8 cellular contexts compared by ENCODE assay signal in genomic region chr5:151772868-151773561, GRCh38. TPM values are rescaled to one million over a fixed set of nuclear protein-coding genes. Genes with fewer than 3 reads are reported as not detected.
DNase-seq lines count a peak whose midpoint lies in the region; ATAC-seq, FAIRE-seq and TF ChIP-seq lines count a peak whose summit lies in the region.

No MANE protein-coding gene starts in this region.

- peaks cover 46% of the 10 kb centered on the region for H3K4me1 Mint-ChIP-seq in activated CD8-positive, alpha-beta T cell treated with anti-CD3 and anti-CD28 coated beads for 36 hours (ENCODE audit: low read depth)

- CTCF ChIA-PET in activated CD8-positive, alpha-beta T cell treated with anti-CD3 and anti-CD28 coated beads for 36 hours (lab: Charles Lee), result interaction anchor here (1.0 to 3.0 kb wide), 4 partner anchors 32 to 249 kb away, joined by 3 to 27 read pairs (median 8); no protein-coding TSS in a partner anchor

- no peaks in the 10 kb centered on the region for H3K4me1 ChIP-seq in iPS DF 6.9 (ENCODE audit: control insufficient read depth, insufficient read depth, low read length)

- H3K27ac ChIP-seq in iPS DF 6.9 (ENCODE audit: low read length), result no peak overlapping the region
- H3K27ac ChIP-seq in skin epidermis, result peak overlapping the region; percentile 53 to 99 (median 89)

- TF ChIP-seq POLR2A in H54 (IDR thresholded peaks at IDR 0.05; ENCODE audit: low read depth, low read length), result 0 out of 2 replicates have a peak, but pooled peaks have one; percentile 1

- no peaks in the 10 kb centered on the region for H3K27me3 ChIP-seq in iPS DF 6.9 (ENCODE audit: control insufficient read depth, insufficient read depth, low read length)

- peak overlapping the region; percentile 84 for H3K27ac Mint-ChIP-seq in activated CD8-positive, alpha-beta T cell treated with anti-CD3 and anti-CD28 coated beads for 36 hours

- peak overlapping the region; percentile 95 for H3K4me3 ChIP-seq in AG10803 (ENCODE audit: low read length)
- peak overlapping the region; percentile 60; the same call in 1 of the 2 replicates for H3K4me3 ChIP-seq in iPS DF 6.9 (ENCODE audit: low read length)
- peak overlapping the region; percentile 67 to 94 (median 82) for H3K4me3 ChIP-seq in skin epidermis

- H3K36me3 ChIP-seq in iPS DF 6.9 (ENCODE audit: control insufficient read depth, insufficient read depth, low read length), result peaks cover 1% of the 10 kb centered on the region; the same call in 1 of the 2 replicates

- POLR2A ChIA-PET in activated CD8-positive, alpha-beta T cell treated with anti-CD3 and anti-CD28 coated beads for 36 hours (lab: Charles Lee), result interaction anchor here (0.7 to 7.0 kb wide), 15 partner anchors 9 to 688 kb away, joined by 3 to 82 read pairs (median 4); partner anchors contain the start of gene ATOX1

- peak overlapping the region; percentile 87 for H3K4me3 Mint-ChIP-seq in activated CD8-positive, alpha-beta T cell treated with anti-CD3 and anti-CD28 coated beads for 36 hours

- WGBS in iPS DF 6.9 (ENCODE audit: insufficient coverage, insufficient read length), result no CpG with 5 or more reads among the region's 18 CpGs

- no peaks in the 10 kb centered on the region for H3K27me3 Mint-ChIP-seq in activated CD8-positive, alpha-beta T cell treated with anti-CD3 and anti-CD28 coated beads for 36 hours

- no peak for TF ChIP-seq CTCF in AG10803 (conservative IDR thresholded peaks at IDR 0.05; ENCODE audit: low read length)
- TF ChIP-seq CTCF in activated CD8-positive, alpha-beta T cell treated with anti-CD3 and anti-CD28 coated beads for 36 hours (IDR thresholded peaks at IDR 0.05), result no peak

- H3K9me3 ChIP-seq in iPS DF 6.9 (ENCODE audit: control insufficient read depth, insufficient read depth, low read length), result no peaks in the 10 kb centered on the region

- DNase-seq in AG10803 (ENCODE audit: low read depth) (no peak), H54 (ENCODE audit: insufficient read length, low spot score) (no peak), iPS DF 6.9 (ENCODE audit: low read depth, low spot score) (no peak), NOMO-1 (lab: John Stamatoyannopoulos, UW; ENCODE audit: unreplicated experiment in 2 of 2) (no peak)
- no peak for DNase-seq in activated CD8-positive, alpha-beta T cell treated with anti-CD3 and anti-CD28 coated beads for 36 hours

- FAIRE-seq in H54 (lab: Jason Lieb, UNC), result no peak

- intact Hi-C loops in activated CD8-positive, alpha-beta T cell treated with anti-CD3 and anti-CD28 coated beads for 36 hours (cut with micrococcal nuclease), result no loop called here

- H3K36me3 Mint-ChIP-seq in activated CD8-positive, alpha-beta T cell treated with anti-CD3 and anti-CD28 coated beads for 36 hours (ENCODE audit: low read depth), result peaks cover 51% of the 10 kb centered on the region

- no peak for ATAC-seq in activated CD8-positive, alpha-beta T cell treated with anti-CD3 and anti-CD28 coated beads for 36 hours
- ATAC-seq in HG02870 (IDR thresholded peaks at IDR 0.05; ENCODE audit: unreplicated experiment) (no peak), HG02840 (IDR thresholded peaks at IDR 0.05; ENCODE audit: low FRiP score, unreplicated experiment) (no peak)

- H3K9me3 Mint-ChIP-seq in activated CD8-positive, alpha-beta T cell treated with anti-CD3 and anti-CD28 coated beads for 36 hours, result no peaks in the 10 kb centered on the region

RNA-seq across cellular contexts. Expression of gene G3BP1, which starts 1.3 kb away (rescaled TPM):
- 100 to 1,000 TPM; 247 to 253 TPM for total RNA-seq in activated CD8-positive, alpha-beta T cell treated with anti-CD3 and anti-CD28 coated beads for 36 hours

RNA-seq across cellular contexts. Expression of gene ATOX1, which starts 14.6 kb away (rescaled TPM):
- 10 to 100 TPM; 69.6 to 73.3 TPM for total RNA-seq in activated CD8-positive, alpha-beta T cell treated with anti-CD3 and anti-CD28 coated beads for 36 hours
